Comparison of ENCODE assay signal across 11 cellular contexts in the genomic region with DNA sequence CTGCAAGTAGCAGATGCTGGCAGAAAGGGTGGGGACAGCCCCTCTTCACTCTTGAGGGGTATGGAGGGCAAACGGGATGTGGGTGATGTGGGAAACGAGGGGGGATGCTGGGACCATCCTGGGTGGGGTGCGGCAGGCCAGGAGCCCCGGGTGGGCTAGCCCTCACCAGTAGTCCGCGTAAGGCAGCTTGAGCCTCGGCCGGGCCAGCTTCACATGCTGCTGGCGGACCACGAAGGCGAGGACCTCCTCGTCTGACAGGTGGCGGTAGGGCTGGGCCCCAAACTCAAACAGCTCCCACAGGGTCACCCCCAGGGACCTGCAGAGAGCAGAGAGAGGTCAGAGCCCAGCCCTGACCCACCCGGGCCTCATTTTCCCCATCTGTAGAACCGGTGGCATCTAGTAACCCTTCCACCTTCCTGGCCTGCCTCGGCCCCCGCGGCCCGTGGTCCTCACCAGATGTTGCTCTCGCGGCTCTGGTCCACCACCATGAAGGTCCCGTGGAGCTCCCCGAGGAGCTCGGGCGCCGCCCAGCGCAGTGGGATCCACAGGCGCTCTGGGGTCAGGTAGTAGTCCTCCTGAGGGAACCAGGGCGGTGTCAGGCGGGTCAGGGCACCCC. TPM values are rescaled to one million over a fixed set of nuclear protein-coding genes. Genes with fewer than 3 reads are reported as not detected.
DNase-seq lines count a peak whose midpoint lies in the region; ATAC-seq and TF ChIP-seq lines count a peak whose summit lies in the region.
"Had no signal": no experiment of that assay in that cellular context is flagged by ENCODE, and none has a peak within 500 bp of the region (broad histone marks: within the 10 kb centered on the region; RNA-seq: fewer than 3 reads in every experiment).

No MANE protein-coding gene starts in this region.

- POLR2A ChIA-PET in Caco-2 (lab: Charles Lee): no interaction called here

- H3K4me1 Mint-ChIP-seq in Caco-2 (ENCODE audit: low read depth, unreplicated experiment): peaks cover 22% of the 10 kb centered on the region
- H3K4me1 Mint-ChIP-seq in effector memory CD8-positive, alpha-beta T cell (ENCODE audit: low read depth in 2 of 2): peaks cover 13 to 16% of the 10 kb centered on the region in 2 donors
- no peaks in the 10 kb centered on the region for H3K4me1 Mint-ChIP-seq in nephron

- DNase-seq in Caco-2 (no peak), MM.1S (no peak), nucleus accumbens (lab: John Stamatoyannopoulos, UW) (no peak)
- DNase-seq in effector memory CD8-positive, alpha-beta T cell: no peak
- no peak for DNase-seq in stimulated activated CD4-positive, alpha-beta T cell treated with anti-CD3 and anti-CD28 coated beads, Interleukin-12 subunit alpha, Interleukin-12 subunit beta, amount 100 ng/mL, for 4 hours
- DNase-seq: EL, SJCRH30 had no signal

- no peaks in the 10 kb centered on the region for H4K20me1 ChIP-seq in MM.1S (ENCODE audit: insufficient read depth, low read length)

- no peaks in the 10 kb centered on the region for H3K9me3 ChIP-seq in Caco-2
- H3K9me3 ChIP-seq in MM.1S (replicated peaks; ENCODE audit: insufficient read depth, low read length): no peaks in the 10 kb centered on the region
- H3K9me3 ChIP-seq: SJCRH30, tibial artery had no signal

- peak overlapping the region; percentile 87 for H3K27ac Mint-ChIP-seq in Caco-2 (ENCODE audit: unreplicated experiment)
- no peak overlapping the region for H3K27ac Mint-ChIP-seq in effector memory CD8-positive, alpha-beta T cell
- H3K27ac Mint-ChIP-seq in nephron: peak overlapping the region in 1 of 3 experiments; percentile 82

- no peaks in the 10 kb centered on the region for H3K9me2 ChIP-seq in MM.1S (replicated peaks; ENCODE audit: insufficient read depth, low read length)

- H3K36me3 Mint-ChIP-seq in Caco-2 (ENCODE audit: insufficient read depth, unreplicated experiment) (peaks cover 26% of the 10 kb centered on the region), nephron (ENCODE audit: low read depth) (no peaks in the 10 kb centered on the region)
- H3K36me3 Mint-ChIP-seq in effector memory CD8-positive, alpha-beta T cell (ENCODE audit: insufficient read depth): peaks cover 2% of the 10 kb centered on the region

- H3K9me3 Mint-ChIP-seq in Caco-2 (ENCODE audit: unreplicated experiment) (no peaks in the 10 kb centered on the region), nephron (no peaks in the 10 kb centered on the region)
- no peaks in the 10 kb centered on the region for H3K9me3 Mint-ChIP-seq in effector memory CD8-positive, alpha-beta T cell

- H3K79me2 ChIP-seq in MM.1S (ENCODE audit: low read length): no peaks in the 10 kb centered on the region

- peaks cover 15% of the 10 kb centered on the region for H3K4me1 ChIP-seq in Caco-2
- H3K4me1 ChIP-seq in MM.1S (ENCODE audit: low read length): no peaks in the 10 kb centered on the region
- H3K4me1 ChIP-seq: SJCRH30 had no signal

- peak overlapping the region; percentile 70 for H2AFZ ChIP-seq in MM.1S (ENCODE audit: low read length)

- no peaks in the 10 kb centered on the region for H3F3A ChIP-seq in MM.1S (ENCODE audit: insufficient read depth, low read length)

- H3K4me2 ChIP-seq in MM.1S (ENCODE audit: low read depth, low read length): peak overlapping the region; percentile 83

- H3K27ac ChIP-seq in MM.1S (ENCODE audit: low read length): no peak overlapping the region
- H3K27ac ChIP-seq: SJCRH30, tibial artery had no signal

- intact Hi-C loops in Caco-2 (cut with micrococcal nuclease; ENCODE audit: unreplicated experiment): loop anchor here (5.0 kb wide), 1 partner anchor 169 kb away; no protein-coding TSS in a partner anchor

- H3K9ac ChIP-seq in MM.1S (ENCODE audit: low read length): no peak overlapping the region

- CTCF ChIA-PET in Caco-2 (lab: Charles Lee): interaction anchor here (1.3 to 2.1 kb wide), 3 partner anchors 11 to 88 kb away, joined by 3 to 14 read pairs (median 5); no protein-coding TSS in a partner anchor

- TSS peak; percentile 66 for BruUV-seq in Caco-2 (replicated peaks; lab: Mats Ljungman, UMichigan)

- H3K27me3 ChIP-seq in Caco-2 (replicated peaks; ENCODE audit: control insufficient read depth, insufficient read depth, low read length) (no peaks in the 10 kb centered on the region), MM.1S (replicated peaks; ENCODE audit: insufficient read depth, low read length) (peaks cover 44% of the 10 kb centered on the region)

- H3K36me3 ChIP-seq in Caco-2 (ENCODE audit: control insufficient read depth, insufficient read depth, low read length) (no peaks in the 10 kb centered on the region; the same call in 1 of the 2 replicates), MM.1S (replicated peaks; ENCODE audit: insufficient read depth, low read length) (no peaks in the 10 kb centered on the region)
- H3K36me3 ChIP-seq: SJCRH30, tibial artery had no signal

- peak overlapping the region; percentile 80 for H3K4me3 Mint-ChIP-seq in Caco-2 (ENCODE audit: unreplicated experiment)
- H3K4me3 Mint-ChIP-seq in effector memory CD8-positive, alpha-beta T cell: peak overlapping the region; percentile 72
- H3K4me3 Mint-ChIP-seq in nephron: peak overlapping the region; percentile 79 to 81 (median 81)

- H3K27me3 Mint-ChIP-seq in Caco-2 (ENCODE audit: insufficient read depth, unreplicated experiment): no peaks in the 10 kb centered on the region
- peaks cover 0 to 12% of the 10 kb centered on the region in 2 donors for H3K27me3 Mint-ChIP-seq in effector memory CD8-positive, alpha-beta T cell
- H3K27me3 Mint-ChIP-seq in nephron (ENCODE audit: low read depth): peaks cover 46% of the 10 kb centered on the region

- H3K4me3 ChIP-seq in Caco-2 (ENCODE audit: low read depth, low read length): peak overlapping the region; percentile 57
- peak overlapping the region; percentile 61 for H3K4me3 ChIP-seq in MM.1S (ENCODE audit: low read length)
- H3K4me3 ChIP-seq: SJCRH30, tibial artery had no signal

- no peak for TF ChIP-seq CTCF in Caco-2 (IDR thresholded peaks at IDR 0.05; ENCODE audit: insufficient read depth in 1 of 2, low read depth in 1 of 2, low read length in 1 of 2, severe bottlenecking in 1 of 2, unreplicated experiment in 1 of 2)
- no peak for TF ChIP-seq CTCF in MM.1S (IDR thresholded peaks at IDR 0.05; ENCODE audit: low read length)
- TF ChIP-seq CTCF in nephron (IDR thresholded peaks at IDR 0.05; ENCODE audit: unreplicated experiment in 3 of 3): no peak

- no peak for ATAC-seq in effector memory CD8-positive, alpha-beta T cell (replicated peaks)
- no peak for ATAC-seq in GM18861 (IDR thresholded peaks at IDR 0.05; ENCODE audit: unreplicated experiment)
- no peak for ATAC-seq in HG03139 (IDR thresholded peaks at IDR 0.05; ENCODE audit: unreplicated experiment)

RNA-seq across cellular contexts. Expression of a gene that starts 10.7 kb away (rescaled TPM):
- total RNA-seq in Caco-2 (2022): 22.4 and 22.6 TPM in 2 replicates
- total RNA-seq: SJCRH30 had no signal

RNA-seq across cellular contexts. Expression of a gene that starts 31.8 kb away (rescaled TPM):
- 74.6 and 81.3 TPM in 2 replicates for total RNA-seq in Caco-2 (2022)

RNA-seq across cellular contexts. Expression of a gene that starts 45.6 kb away (rescaled TPM):
- 3.6 and 3.9 TPM in 2 replicates for total RNA-seq in Caco-2 (2022)

RNA-seq across cellular contexts. Expression of a gene that starts 51.0 kb away (rescaled TPM):
- total RNA-seq in Caco-2 (2022): 1.00 and 1.4 TPM in 2 replicates

RNA-seq across cellular contexts. Expression of a gene that starts 55.2 kb away (rescaled TPM):
- 77.3 and 77.4 TPM in 2 replicates for total RNA-seq in Caco-2 (2022)
